20 cellular contexts compared by ENCODE assay signal in the genomic region with DNA sequence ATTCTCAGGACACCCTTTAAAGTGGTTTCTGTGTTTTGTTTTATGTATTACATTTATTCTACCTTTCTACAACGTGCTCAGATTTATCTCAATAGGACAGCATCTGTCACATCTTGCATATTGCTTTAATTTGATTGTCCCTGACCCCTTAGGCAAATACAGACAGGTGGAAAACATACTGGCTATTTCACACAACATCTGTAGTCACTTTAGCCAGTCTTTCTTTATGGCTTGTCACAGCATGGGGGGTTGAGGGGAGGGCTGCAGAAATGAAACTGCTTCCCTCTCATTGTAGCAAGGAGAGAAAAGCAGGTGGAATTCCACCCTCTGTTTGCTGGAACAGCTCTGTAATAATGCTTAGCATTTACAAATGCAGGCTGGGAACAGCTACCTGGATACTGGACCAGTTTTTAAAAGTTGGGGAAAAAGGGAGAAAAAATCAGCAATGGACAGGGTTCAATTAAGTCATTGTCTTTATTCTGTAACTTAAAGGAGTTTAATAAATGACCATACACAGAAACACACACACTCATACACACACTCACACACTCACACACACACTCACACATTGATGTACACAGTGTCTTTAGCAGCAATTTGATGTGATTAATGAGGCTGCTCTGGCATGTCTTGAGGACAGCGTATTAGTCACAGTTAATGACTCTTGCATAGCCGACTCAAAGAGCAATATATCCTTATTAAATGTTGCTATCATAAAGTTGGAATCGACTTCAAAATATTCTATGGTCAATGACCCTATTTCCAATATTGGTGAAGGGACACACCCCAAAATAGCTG.
DNase-seq lines count a peak whose midpoint lies in the region; ATAC-seq, FAIRE-seq and TF ChIP-seq lines count a peak whose summit lies in the region.
"Had no signal": no experiment of that assay in that cellular context is flagged by ENCODE, and none has a peak within 500 bp of the region (broad histone marks: within the 10 kb centered on the region; RNA-seq: fewer than 3 reads in every experiment).

No MANE protein-coding gene starts in this region.

- no peaks in the 10 kb centered on the region for H3K27me3 Mint-ChIP-seq in type B pancreatic cell
- H3K27me3 Mint-ChIP-seq: activated CD4-positive, alpha-beta T cell treated with anti-CD3 and anti-CD28 coated beads, Interleukin-2, amount 10 ng/mL, durations not matched to agents 7 days and 5 days; activated naive CD4-positive, alpha-beta T cell treated with anti-CD3 and anti-CD28 coated beads, Interleukin-2, amount 10 ng/mL, durations not matched to agents 7 days and 5 days; CD4-positive, alpha-beta T cell; memory B cell; stimulated activated naive CD8-positive, alpha-beta T cell treated with anti-CD3 and anti-CD28 coated beads, Interleukin-15, Interleukin-2, amounts not matched to agents 100 ng/mL and 50 ng/mL, for 24 hours had no signal

- H3K27me3 ChIP-seq in bronchial epithelial cell (ENCODE audit: control insufficient read depth, insufficient read depth, low read length) (no peaks in the 10 kb centered on the region), pancreas (no peaks in the 10 kb centered on the region)
- H3K27me3 ChIP-seq: uterus had no signal

- FAIRE-seq in bronchial epithelial cell (lab: Jason Lieb, UNC) = no peak
- no peak for FAIRE-seq in pancreas (lab: Jason Lieb, UNC)
- FAIRE-seq: GM12878, TTC549 had no signal

- H3K36me3 ChIP-seq in bronchial epithelial cell (ENCODE audit: control insufficient read depth, insufficient read depth, low read length) (no peaks in the 10 kb centered on the region), pancreas (no peaks in the 10 kb centered on the region)
- H3K36me3 ChIP-seq: uterus had no signal

- DNase-seq in NCI-H2227 (lab: John Stamatoyannopoulos, UW; ENCODE audit: unreplicated experiment) (peak; percentile 33), NCI-H2227 treated with DMSO at 0.1 percent for 48 hours (lab: John Stamatoyannopoulos, UW) (no peak), NCI-H69 (lab: John Stamatoyannopoulos, UW) (peak; percentile 96), bronchial epithelial cell (ENCODE audit: low read depth) (peak; percentile 79), type B pancreatic cell (ENCODE audit: extremely low spot score, unreplicated experiment) (no peak), pancreas (no peak), NCI-H510A treated with DMSO at 0.1 percent for 48 hours (lab: John Stamatoyannopoulos, UW) (no peak), NCI-H2029 (lab: John Stamatoyannopoulos, UW) (no peak)
- DNase-seq: activated CD4-positive, alpha-beta T cell treated with anti-CD3 and anti-CD28 coated beads, Interleukin-2, amount 10 ng/mL, durations not matched to agents 7 days and 5 days; activated naive CD4-positive, alpha-beta T cell treated with anti-CD3 and anti-CD28 coated beads, Interleukin-2, amount 10 ng/mL, durations not matched to agents 7 days and 5 days; activated T-cell treated with anti-CD3 and anti-CD28 coated beads for 4 hours; CD4-positive, alpha-beta T cell; natural killer cell; uterus had no signal

- H3K27ac ChIP-seq in pancreas = no peak overlapping the region
- H3K27ac ChIP-seq: coronary artery, uterus had no signal

- H3K4me1 ChIP-seq in pancreas = no peaks in the 10 kb centered on the region
- H3K4me1 ChIP-seq: uterus had no signal

- H3K4me3 Mint-ChIP-seq in type B pancreatic cell = no peak overlapping the region
- H3K4me3 Mint-ChIP-seq: activated CD4-positive, alpha-beta T cell treated with anti-CD3 and anti-CD28 coated beads, Interleukin-2, amount 10 ng/mL, durations not matched to agents 7 days and 5 days; activated naive CD4-positive, alpha-beta T cell treated with anti-CD3 and anti-CD28 coated beads, Interleukin-2, amount 10 ng/mL, durations not matched to agents 7 days and 5 days; CD4-positive, alpha-beta T cell; GM23338; memory B cell; natural killer cell; stimulated activated naive CD8-positive, alpha-beta T cell treated with anti-CD3 and anti-CD28 coated beads, Interleukin-15, Interleukin-2, amounts not matched to agents 100 ng/mL and 50 ng/mL, for 24 hours had no signal

- H3K9me3 ChIP-seq in pancreas = no peaks in the 10 kb centered on the region
- H3K9me3 ChIP-seq: uterus had no signal

- H3K36me3 Mint-ChIP-seq in type B pancreatic cell = no peaks in the 10 kb centered on the region
- H3K36me3 Mint-ChIP-seq: activated naive CD4-positive, alpha-beta T cell treated with anti-CD3 and anti-CD28 coated beads, Interleukin-2, amount 10 ng/mL, durations not matched to agents 7 days and 5 days; memory B cell; natural killer cell had no signal

- H3K4me3 ChIP-seq in bronchial epithelial cell (ENCODE audit: low read depth, low read length) (no peak overlapping the region), pancreas (no peak overlapping the region)
- H3K4me3 ChIP-seq: coronary artery, GM12878, GM23338, uterus had no signal

- intact Hi-C loops in pancreas (cut with DNase I) = no loop called here

- TF ChIP-seq CTCF in bronchial epithelial cell (IDR thresholded peaks at IDR 0.05; ENCODE audit: insufficient read depth, low read length, severe bottlenecking) (no peak), type B pancreatic cell (conservative IDR thresholded peaks at IDR 0.05) (no peak), pancreas (IDR thresholded peaks at IDR 0.05) (no peak)

- 24 to 26% methylated on average over 4 of the region's 4 CpGs for WGBS in pancreas, 2 donors

- H3K27ac Mint-ChIP-seq in type B pancreatic cell = peak overlapping the region; percentile 8
- H3K27ac Mint-ChIP-seq: activated CD4-positive, alpha-beta T cell treated with anti-CD3 and anti-CD28 coated beads, Interleukin-2, amount 10 ng/mL, durations not matched to agents 7 days and 5 days; activated naive CD4-positive, alpha-beta T cell treated with anti-CD3 and anti-CD28 coated beads, Interleukin-2, amount 10 ng/mL, durations not matched to agents 7 days and 5 days; CD4-positive, alpha-beta T cell; GM23338; memory B cell; natural killer cell; stimulated activated naive CD8-positive, alpha-beta T cell treated with anti-CD3 and anti-CD28 coated beads, Interleukin-15, Interleukin-2, amounts not matched to agents 100 ng/mL and 50 ng/mL, for 24 hours had no signal

- no peaks in the 10 kb centered on the region for H3K9me3 Mint-ChIP-seq in type B pancreatic cell
- H3K9me3 Mint-ChIP-seq: activated naive CD4-positive, alpha-beta T cell treated with anti-CD3 and anti-CD28 coated beads, Interleukin-2, amount 10 ng/mL, durations not matched to agents 7 days and 5 days; CD4-positive, alpha-beta T cell; GM23338; stimulated activated naive CD8-positive, alpha-beta T cell treated with anti-CD3 and anti-CD28 coated beads, Interleukin-15, Interleukin-2, amounts not matched to agents 100 ng/mL and 50 ng/mL, for 24 hours had no signal

- no peak for ATAC-seq in pancreas
- ATAC-seq: GM12878, GM23338, natural killer cell had no signal

- peaks cover 6% of the 10 kb centered on the region for H3K4me1 Mint-ChIP-seq in type B pancreatic cell (ENCODE audit: unreplicated experiment)
- H3K4me1 Mint-ChIP-seq: activated CD4-positive, alpha-beta T cell treated with anti-CD3 and anti-CD28 coated beads, Interleukin-2, amount 10 ng/mL, durations not matched to agents 7 days and 5 days; activated naive CD4-positive, alpha-beta T cell treated with anti-CD3 and anti-CD28 coated beads, Interleukin-2, amount 10 ng/mL, durations not matched to agents 7 days and 5 days; GM23338; memory B cell; natural killer cell had no signal

Comparison
In these comparisons a context has a peak if more than half of its experiments do, and no peak if none do; other contexts are left out.
1. DNase-seq: peak in NCI-H2227 (single experiment), NCI-H69 (single experiment) and bronchial epithelial cell (single experiment); none in NCI-H2227 treated with DMSO at 0.1 percent for 48 hours (single experiment), type B pancreatic cell (single experiment), pancreas (0 of 6), NCI-H510A treated with DMSO at 0.1 percent for 48 hours (single experiment) and NCI-H2029 (single experiment).